In the genomic region with DNA sequence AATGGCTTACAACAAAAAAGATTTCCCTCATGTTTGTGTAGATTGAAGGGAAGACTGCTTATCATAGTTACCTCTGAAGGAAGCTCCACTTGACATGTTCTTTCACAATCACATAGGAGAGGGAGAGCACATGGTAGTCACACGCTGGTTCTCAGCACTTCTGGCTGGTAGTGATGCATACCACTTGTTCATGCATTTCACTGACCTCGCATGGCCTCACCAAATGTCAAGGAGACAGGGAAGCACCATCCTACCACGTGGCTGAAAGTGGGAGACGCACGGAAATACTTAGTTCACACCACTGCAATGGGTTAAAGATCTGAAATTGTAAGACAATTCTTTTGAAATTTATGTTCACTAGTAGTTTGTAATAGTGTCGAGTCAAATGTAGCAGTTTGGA, we compare ENCODE assay signal across 1 cellular context.
TF ChIP-seq lines count a peak whose summit lies in the region.

No MANE protein-coding gene starts in this region.

TF ChIP-seq in WTC11, 78 proteins besides CTCF, POLR2A, EP300 and RAD21 (continued from another document):
- TF ChIP-seq, protein P1, sequence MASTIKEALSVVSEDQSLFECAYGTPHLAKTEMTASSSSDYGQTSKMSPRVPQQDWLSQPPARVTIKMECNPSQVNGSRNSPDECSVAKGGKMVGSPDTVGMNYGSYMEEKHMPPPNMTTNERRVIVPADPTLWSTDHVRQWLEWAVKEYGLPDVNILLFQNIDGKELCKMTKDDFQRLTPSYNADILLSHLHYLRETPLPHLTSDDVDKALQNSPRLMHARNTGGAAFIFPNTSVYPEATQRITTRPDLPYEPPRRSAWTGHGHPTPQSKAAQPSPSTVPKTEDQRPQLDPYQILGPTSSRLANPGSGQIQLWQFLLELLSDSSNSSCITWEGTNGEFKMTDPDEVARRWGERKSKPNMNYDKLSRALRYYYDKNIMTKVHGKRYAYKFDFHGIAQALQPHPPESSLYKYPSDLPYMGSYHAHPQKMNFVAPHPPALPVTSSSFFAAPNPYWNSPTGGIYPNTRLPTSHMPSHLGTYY (CRISPR knock-in tag; IDR thresholded peaks at IDR 0.05) = no peak
- TF ChIP-seq MXD4 (CRISPR knock-in tag; IDR thresholded peaks at IDR 0.05; ENCODE audit: borderline replicate concordance) (no peak), FOXK1 (CRISPR knock-in tag; IDR thresholded peaks at IDR 0.05) (no peak), KAT7 (CRISPR knock-in tag; IDR thresholded peaks at IDR 0.05; ENCODE audit: borderline replicate concordance) (no peak), GRHL2 (CRISPR knock-in tag; IDR thresholded peaks at IDR 0.05; ENCODE audit: insufficient replicate concordance, severe bottlenecking) (no peak), SP1 (CRISPR knock-in tag; conservative IDR thresholded peaks at IDR 0.05) (no peak), JAZF1 (CRISPR knock-in tag; IDR thresholded peaks at IDR 0.05) (no peak), TEAD1 (CRISPR knock-in tag; IDR thresholded peaks at IDR 0.05) (no peak), JUN (CRISPR knock-in tag; IDR thresholded peaks at IDR 0.05) (no peak), ESRRA (CRISPR knock-in tag; IDR thresholded peaks at IDR 0.05; ENCODE audit: borderline replicate concordance) (no peak), ZNF219 (CRISPR knock-in tag; IDR thresholded peaks at IDR 0.05; ENCODE audit: borderline replicate concordance) (no peak)
- TF ChIP-seq, protein P2, sequence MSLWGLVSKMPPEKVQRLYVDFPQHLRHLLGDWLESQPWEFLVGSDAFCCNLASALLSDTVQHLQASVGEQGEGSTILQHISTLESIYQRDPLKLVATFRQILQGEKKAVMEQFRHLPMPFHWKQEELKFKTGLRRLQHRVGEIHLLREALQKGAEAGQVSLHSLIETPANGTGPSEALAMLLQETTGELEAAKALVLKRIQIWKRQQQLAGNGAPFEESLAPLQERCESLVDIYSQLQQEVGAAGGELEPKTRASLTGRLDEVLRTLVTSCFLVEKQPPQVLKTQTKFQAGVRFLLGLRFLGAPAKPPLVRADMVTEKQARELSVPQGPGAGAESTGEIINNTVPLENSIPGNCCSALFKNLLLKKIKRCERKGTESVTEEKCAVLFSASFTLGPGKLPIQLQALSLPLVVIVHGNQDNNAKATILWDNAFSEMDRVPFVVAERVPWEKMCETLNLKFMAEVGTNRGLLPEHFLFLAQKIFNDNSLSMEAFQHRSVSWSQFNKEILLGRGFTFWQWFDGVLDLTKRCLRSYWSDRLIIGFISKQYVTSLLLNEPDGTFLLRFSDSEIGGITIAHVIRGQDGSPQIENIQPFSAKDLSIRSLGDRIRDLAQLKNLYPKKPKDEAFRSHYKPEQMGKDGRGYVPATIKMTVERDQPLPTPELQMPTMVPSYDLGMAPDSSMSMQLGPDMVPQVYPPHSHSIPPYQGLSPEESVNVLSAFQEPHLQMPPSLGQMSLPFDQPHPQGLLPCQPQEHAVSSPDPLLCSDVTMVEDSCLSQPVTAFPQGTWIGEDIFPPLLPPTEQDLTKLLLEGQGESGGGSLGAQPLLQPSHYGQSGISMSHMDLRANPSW (CRISPR knock-in tag; conservative IDR thresholded peaks at IDR 0.05; ENCODE audit: low read depth) = no peak
- TF ChIP-seq, protein P3, sequence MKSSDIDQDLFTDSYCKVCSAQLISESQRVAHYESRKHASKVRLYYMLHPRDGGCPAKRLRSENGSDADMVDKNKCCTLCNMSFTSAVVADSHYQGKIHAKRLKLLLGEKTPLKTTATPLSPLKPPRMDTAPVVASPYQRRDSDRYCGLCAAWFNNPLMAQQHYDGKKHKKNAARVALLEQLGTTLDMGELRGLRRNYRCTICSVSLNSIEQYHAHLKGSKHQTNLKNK (CRISPR knock-in tag; IDR thresholded peaks at IDR 0.05) = no peak
- TF ChIP-seq, protein P4, sequence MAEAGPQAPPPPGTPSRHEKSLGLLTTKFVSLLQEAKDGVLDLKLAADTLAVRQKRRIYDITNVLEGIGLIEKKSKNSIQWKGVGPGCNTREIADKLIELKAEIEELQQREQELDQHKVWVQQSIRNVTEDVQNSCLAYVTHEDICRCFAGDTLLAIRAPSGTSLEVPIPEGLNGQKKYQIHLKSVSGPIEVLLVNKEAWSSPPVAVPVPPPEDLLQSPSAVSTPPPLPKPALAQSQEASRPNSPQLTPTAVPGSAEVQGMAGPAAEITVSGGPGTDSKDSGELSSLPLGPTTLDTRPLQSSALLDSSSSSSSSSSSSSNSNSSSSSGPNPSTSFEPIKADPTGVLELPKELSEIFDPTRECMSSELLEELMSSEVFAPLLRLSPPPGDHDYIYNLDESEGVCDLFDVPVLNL (CRISPR knock-in tag; IDR thresholded peaks at IDR 0.05; ENCODE audit: borderline replicate concordance, low read depth) = no peak
- TF ChIP-seq, protein P5, sequence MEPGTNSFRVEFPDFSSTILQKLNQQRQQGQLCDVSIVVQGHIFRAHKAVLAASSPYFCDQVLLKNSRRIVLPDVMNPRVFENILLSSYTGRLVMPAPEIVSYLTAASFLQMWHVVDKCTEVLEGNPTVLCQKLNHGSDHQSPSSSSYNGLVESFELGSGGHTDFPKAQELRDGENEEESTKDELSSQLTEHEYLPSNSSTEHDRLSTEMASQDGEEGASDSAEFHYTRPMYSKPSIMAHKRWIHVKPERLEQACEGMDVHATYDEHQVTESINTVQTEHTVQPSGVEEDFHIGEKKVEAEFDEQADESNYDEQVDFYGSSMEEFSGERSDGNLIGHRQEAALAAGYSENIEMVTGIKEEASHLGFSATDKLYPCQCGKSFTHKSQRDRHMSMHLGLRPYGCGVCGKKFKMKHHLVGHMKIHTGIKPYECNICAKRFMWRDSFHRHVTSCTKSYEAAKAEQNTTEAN (CRISPR knock-in tag; IDR thresholded peaks at IDR 0.05) = no peak
- TF ChIP-seq, protein P6, sequence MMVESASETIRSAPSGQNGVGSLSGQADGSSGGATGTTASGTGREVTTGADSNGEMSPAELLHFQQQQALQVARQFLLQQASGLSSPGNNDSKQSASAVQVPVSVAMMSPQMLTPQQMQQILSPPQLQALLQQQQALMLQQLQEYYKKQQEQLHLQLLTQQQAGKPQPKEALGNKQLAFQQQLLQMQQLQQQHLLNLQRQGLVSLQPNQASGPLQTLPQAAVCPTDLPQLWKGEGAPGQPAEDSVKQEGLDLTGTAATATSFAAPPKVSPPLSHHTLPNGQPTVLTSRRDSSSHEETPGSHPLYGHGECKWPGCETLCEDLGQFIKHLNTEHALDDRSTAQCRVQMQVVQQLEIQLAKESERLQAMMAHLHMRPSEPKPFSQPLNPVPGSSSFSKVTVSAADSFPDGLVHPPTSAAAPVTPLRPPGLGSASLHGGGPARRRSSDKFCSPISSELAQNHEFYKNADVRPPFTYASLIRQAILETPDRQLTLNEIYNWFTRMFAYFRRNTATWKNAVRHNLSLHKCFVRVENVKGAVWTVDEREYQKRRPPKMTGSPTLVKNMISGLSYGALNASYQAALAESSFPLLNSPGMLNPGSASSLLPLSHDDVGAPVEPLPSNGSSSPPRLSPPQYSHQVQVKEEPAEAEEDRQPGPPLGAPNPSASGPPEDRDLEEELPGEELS (CRISPR knock-in tag; IDR thresholded peaks at IDR 0.05) = no peak
TF ChIP-seq in WTC11: peak in this region for 0.
